8 cellular contexts compared by ENCODE assay signal in genomic region chr11:126282742-126283591, GRCh38. TPM values are rescaled to one million over a fixed set of nuclear protein-coding genes. Genes with fewer than 3 reads are reported as not detected.
DNase-seq lines count a peak whose midpoint lies in the region; ATAC-seq, FAIRE-seq and TF ChIP-seq lines count a peak whose summit lies in the region.

A gene with protein sequence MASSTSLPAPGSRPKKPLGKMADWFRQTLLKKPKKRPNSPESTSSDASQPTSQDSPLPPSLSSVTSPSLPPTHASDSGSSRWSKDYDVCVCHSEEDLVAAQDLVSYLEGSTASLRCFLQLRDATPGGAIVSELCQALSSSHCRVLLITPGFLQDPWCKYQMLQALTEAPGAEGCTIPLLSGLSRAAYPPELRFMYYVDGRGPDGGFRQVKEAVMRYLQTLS (plus strand): TSS chr11:126283093. CDS start chr11:126290895, 7,802 bp downstream.

- TF ChIP-seq POLR2A in esophagus squamous epithelium (IDR thresholded peaks at IDR 0.05): peak in 2 of 4 donors; percentile 40 to 62

- CTCF ChIA-PET in CD4-positive, alpha-beta T cell (lab: Charles Lee): interaction anchor here (0.8 to 0.9 kb wide), 2 partner anchors 12 to 15 kb away, joined by 3 read pairs; partner anchors contain the start of gene SRPRA

- H3K9me3 ChIP-seq in CD4-positive, alpha-beta T cell (ENCODE audit: control insufficient read depth, low read length): no peaks in the 10 kb centered on the region
- H3K9me3 ChIP-seq in esophagus squamous epithelium (no peaks in the 10 kb centered on the region), muscle layer of duodenum (ENCODE audit: control insufficient read depth in 1 of 2, low read length in 2 of 2) (no peaks in the 10 kb centered on the region)

- no peaks in the 10 kb centered on the region for H3K9me3 Mint-ChIP-seq in CD4-positive, alpha-beta T cell

- POLR2A ChIA-PET in CD4-positive, alpha-beta T cell (lab: Charles Lee): interaction anchor here (0.7 to 5.0 kb wide), 14 partner anchors 10 to 1536 kb away, joined by 3 to 77 read pairs (median 7); partner anchors contain the start of genes DCPS, FAM118B, FOXRED1 and HYLS1

- DNase-seq in CD4-positive, alpha-beta T cell: peak; percentile 47 to 67 (median 54)
- DNase-seq in RCC 7860 (ENCODE audit: low spot score): peak; percentile 71
- DNase-seq in activated T-helper 1 cell treated with anti-CD3 and anti-CD28 coated beads, Interleukin-2, amount 50 U/mL, for 16 hours (ENCODE audit: low read depth in 1 of 2, low spot score in 1 of 2): peak; percentile 45 to 46
- no peak for DNase-seq in esophagus squamous epithelium (lab: John Stamatoyannopoulos, UW)
- DNase-seq in substantia nigra (lab: John Stamatoyannopoulos, UW): peak in 43 of 49 donors; percentile 10 to 82 (median 46)

- peaks cover 0 to 36% (median 21%) of the 10 kb centered on the region in 3 donors for H3K4me1 ChIP-seq in esophagus squamous epithelium
- H3K4me1 ChIP-seq in muscle layer of duodenum (ENCODE audit: control insufficient read depth in 1 of 2, insufficient read depth in 2 of 2, low read length in 2 of 2): peaks cover 9 to 17% of the 10 kb centered on the region in 2 donors

- intact Hi-C loops in CD4-positive, alpha-beta T cell (cut with DNase I, micrococcal nuclease): loop anchor here (1.0 to 10.0 kb wide), 4 partner anchors 15 to 1326 kb away; partner anchors contain the start of genes CHEK1 (in 1 of the 2) and SRPRA (in 1 of the 2)
- intact Hi-C loops in esophagus squamous epithelium (cut with DNase I): no loop called here

- peak within 1 kb of the TSS; percentile 99 for H3K27ac Mint-ChIP-seq in CD4-positive, alpha-beta T cell

- peaks cover 0 to 15% (median 0%) of the 10 kb centered on the region in 3 donors for H3K36me3 ChIP-seq in esophagus squamous epithelium
- H3K36me3 ChIP-seq in muscle layer of duodenum (ENCODE audit: control insufficient read depth in 1 of 2, insufficient read depth in 2 of 2, low read length in 2 of 2): peaks cover under 1 to 5% of the 10 kb centered on the region in 2 donors

- H3K36me3 Mint-ChIP-seq in CD4-positive, alpha-beta T cell (ENCODE audit: low read depth): peaks cover 32% of the 10 kb centered on the region

- no peak for TF ChIP-seq CTCF in CD4-positive, alpha-beta T cell (IDR thresholded peaks at IDR 0.05)
- peak in 3 of 6 experiments; percentile 38 to 44 (median 44) for TF ChIP-seq CTCF in esophagus squamous epithelium (IDR thresholded peaks at IDR 0.05)

- H3K4me1 Mint-ChIP-seq in CD4-positive, alpha-beta T cell (ENCODE audit: low read depth): peaks cover 59% of the 10 kb centered on the region

- no peaks in the 10 kb centered on the region for H3K27me3 ChIP-seq in CD4-positive, alpha-beta T cell (ENCODE audit: control insufficient read depth, insufficient read depth, low read length)
- H3K27me3 ChIP-seq in esophagus squamous epithelium: no peaks in the 10 kb centered on the region
- H3K27me3 ChIP-seq in muscle layer of duodenum (ENCODE audit: low read depth, low read length): no peaks in the 10 kb centered on the region

- WGBS in esophagus squamous epithelium, 2 donors: 0% methylated on average over 10 to 19 of the region's 82 CpGs

- H3K4me3 ChIP-seq in esophagus squamous epithelium: peak within 1 kb of the TSS; percentile 60 to 91 (median 78)
- peak within 1 kb of the TSS; percentile 81 for H3K4me3 ChIP-seq in muscle layer of duodenum (ENCODE audit: low read depth in 1 of 2, low read length in 2 of 2)

- peak within 1 kb of the TSS; percentile 95 for H3K4me3 Mint-ChIP-seq in CD4-positive, alpha-beta T cell

- no peak for FAIRE-seq in RCC 7860 (lab: Jason Lieb, UNC)

- no peaks in the 10 kb centered on the region for H3K27me3 Mint-ChIP-seq in CD4-positive, alpha-beta T cell

- ATAC-seq in CD4-positive, alpha-beta T cell (ENCODE audit: poor library complexity): peak; percentile 54
- ATAC-seq in GM19438 (IDR thresholded peaks at IDR 0.05; ENCODE audit: low read depth, unreplicated experiment) (peak; percentile 60), HG03571 (IDR thresholded peaks at IDR 0.05; ENCODE audit: unreplicated experiment) (peak; percentile 62)

- H3K27ac ChIP-seq in CD4-positive, alpha-beta T cell (ENCODE audit: low read depth, low read length): peak within 1 kb of the TSS; percentile 80
- H3K27ac ChIP-seq in esophagus squamous epithelium (peak within 1 kb of the TSS; percentile 90 to 98 (median 94)), muscle layer of duodenum (ENCODE audit: low read length) (peak within 1 kb of the TSS; percentile 74), substantia nigra (ENCODE audit: low read depth, low read length, poor library complexity, severe bottlenecking) (peak within 1 kb of the TSS; percentile 88)

RNA-seq across cellular contexts. Expression of the gene that starts here (rescaled TPM):
- 1 to 10 TPM; 7.7 to 7.9 TPM for total RNA-seq in CD4-positive, alpha-beta T cell
- 1 to 10 TPM; 3.9 to 8.8 (median 7.3) TPM for total RNA-seq in esophagus squamous epithelium
